ENCODE assay signal across 7 cellular contexts in the genomic region with DNA sequence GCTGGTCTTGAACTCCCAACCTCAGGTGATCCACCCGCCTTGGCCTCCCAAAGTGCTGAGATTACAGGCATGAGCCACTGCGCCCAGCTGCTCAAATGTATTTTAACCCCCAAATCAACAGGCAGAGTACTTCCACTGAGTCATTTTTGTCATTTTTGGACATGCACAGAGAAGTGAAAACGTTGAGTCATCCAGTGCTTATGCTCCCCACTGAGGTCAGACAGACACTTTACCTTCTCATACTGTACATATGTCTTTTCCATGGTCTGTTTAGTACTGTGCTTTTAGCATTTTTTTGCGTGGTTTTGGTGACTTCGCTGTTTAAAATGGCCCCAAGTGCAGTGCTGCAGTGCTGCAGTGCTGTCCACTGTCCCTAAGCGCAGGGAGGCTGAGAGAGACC.
DNase-seq lines count a peak whose midpoint lies in the region; ATAC-seq and TF ChIP-seq lines count a peak whose summit lies in the region.
"Not testable (repeated sequence)": the region's sequence is repeated elsewhere in the genome, so short reads cannot be mapped to it uniquely, and the experiment has no call there.

No MANE protein-coding gene starts in this region.

- in situ Hi-C loops in GM13976 (cut with MboI; ENCODE audit: low sequenced_read_pairs, unreplicated experiment): loop anchor here (25.0 kb wide), 1 partner anchor 131 kb away; no protein-coding TSS in a partner anchor

- not testable (repeated sequence) for H3K27ac Mint-ChIP-seq in activated T-cell treated with anti-CD3 and anti-CD28 coated beads, Interleukin-2, amount 50 U/mL, for 72 hours

- H3K36me3 Mint-ChIP-seq in activated T-cell treated with anti-CD3 and anti-CD28 coated beads, Interleukin-2, amount 50 U/mL, for 72 hours (ENCODE audit: insufficient read depth in 2 of 2): not testable (repeated sequence)

- not testable (repeated sequence) for H3K4me3 ChIP-seq in fibroblast of the aortic adventitia (ENCODE audit: low read depth, low read length)

- H3K4me1 Mint-ChIP-seq in activated T-cell treated with anti-CD3 and anti-CD28 coated beads, Interleukin-2, amount 50 U/mL, for 72 hours (ENCODE audit: low read depth): peaks cover 59% of the 10 kb centered on the region

- not testable (repeated sequence) for TF ChIP-seq CTCF in GM13976 (IDR thresholded peaks at IDR 0.05; ENCODE audit: borderline replicate concordance, control extremely low read depth, extremely low read depth, insufficient read depth, missing control alignments); fibroblast of the aortic adventitia (IDR thresholded peaks at IDR 0.05; ENCODE audit: insufficient read depth, low read length)

- ATAC-seq in GM19438 (IDR thresholded peaks at IDR 0.05; ENCODE audit: low read depth, unreplicated experiment) (peak; percentile 76), HG02610 (IDR thresholded peaks at IDR 0.05; ENCODE audit: unreplicated experiment) (peak; percentile 91), HG03342 (IDR thresholded peaks at IDR 0.05; ENCODE audit: unreplicated experiment) (peak; percentile 91)
- ATAC-seq in activated T-cell treated with anti-CD3 and anti-CD28 coated beads, Interleukin-2, amount 50 U/mL, for 72 hours (replicated peaks in 1 of 2): peak; percentile 88 to 91

- peak overlapping the region; percentile 30 to 61 for H3K4me3 Mint-ChIP-seq in activated T-cell treated with anti-CD3 and anti-CD28 coated beads, Interleukin-2, amount 50 U/mL, for 72 hours

- DNase-seq in GM13976 (ENCODE audit: low spot score) (peak; percentile 49), NOMO-1 treated with dmso at 0.1 percent for 144 hours (lab: John Stamatoyannopoulos, UW; ENCODE audit: unreplicated experiment) (peak; percentile 89), fibroblast of the aortic adventitia (ENCODE audit: low read depth) (peak; percentile 48)
- peak; percentile 51 to 65 for DNase-seq in activated T-cell treated with anti-CD3 and anti-CD28 coated beads, Interleukin-2, amount 50 U/mL, for 72 hours

- H3K27me3 Mint-ChIP-seq in activated T-cell treated with anti-CD3 and anti-CD28 coated beads, Interleukin-2, amount 50 U/mL, for 72 hours (ENCODE audit: low read depth): peaks cover 20% of the 10 kb centered on the region

- H3K9me3 Mint-ChIP-seq in activated T-cell treated with anti-CD3 and anti-CD28 coated beads, Interleukin-2, amount 50 U/mL, for 72 hours: not testable (repeated sequence)
